In the genomic region with DNA sequence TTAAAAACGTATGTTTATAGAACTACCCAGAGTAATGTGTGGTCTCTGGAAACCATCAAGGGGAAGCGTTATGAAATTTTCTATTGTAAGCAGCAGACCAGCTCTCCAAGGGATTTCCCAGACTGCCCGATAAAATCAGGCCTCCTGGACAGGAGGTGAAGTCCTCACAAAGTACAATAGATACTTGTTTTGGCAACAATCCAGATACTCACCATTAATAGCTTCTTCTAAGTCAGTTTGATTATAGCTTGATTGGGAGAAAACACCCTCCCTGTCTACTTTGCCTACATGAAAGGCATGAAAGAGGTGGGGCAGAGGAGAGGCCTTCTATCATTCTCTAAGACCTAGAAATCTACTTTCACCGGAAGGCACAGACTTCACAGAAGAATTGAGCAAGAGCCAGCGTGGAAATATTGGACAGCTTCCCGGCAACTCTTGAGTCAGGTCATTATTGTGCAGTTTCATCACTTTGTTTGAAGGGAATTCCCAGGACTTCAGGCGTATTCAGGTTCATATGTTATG, we compare ENCODE assay signal across 8 cellular contexts.
DNase-seq lines count a peak whose midpoint lies in the region; TF ChIP-seq lines count a peak whose summit lies in the region.

No MANE protein-coding gene starts in this region.

- no peak overlapping the region for H3K27ac Mint-ChIP-seq in activated naive CD4-positive, alpha-beta T cell treated with anti-CD3 and anti-CD28 coated beads for 36 hours

- H3K27me3 ChIP-seq in BJ (ENCODE audit: control insufficient read depth, insufficient read depth, low read length) (no peaks in the 10 kb centered on the region; the same call in 1 of the 2 replicates), MM.1S (replicated peaks; ENCODE audit: insufficient read depth, low read length) (no peaks in the 10 kb centered on the region)

- no peak overlapping the region for H3K27ac ChIP-seq in MM.1S (ENCODE audit: low read length)

- H3K4me3 ChIP-seq in BJ (ENCODE audit: low read depth, low read length) (no peak overlapping the region), epithelial cell of esophagus (ENCODE audit: low read length) (no peak overlapping the region), MM.1S (ENCODE audit: low read length) (no peak overlapping the region)

- no peaks in the 10 kb centered on the region for H3K9me3 Mint-ChIP-seq in activated naive CD4-positive, alpha-beta T cell treated with anti-CD3 and anti-CD28 coated beads for 36 hours

- no peaks in the 10 kb centered on the region for H3K9me3 ChIP-seq in MM.1S (replicated peaks; ENCODE audit: insufficient read depth, low read length)

- H3K9me2 ChIP-seq in MM.1S (replicated peaks; ENCODE audit: insufficient read depth, low read length), result no peaks in the 10 kb centered on the region

- POLR2A ChIA-PET in BJ (lab: Charles Lee), result no interaction called here

- H3K36me3 ChIP-seq in BJ (ENCODE audit: control insufficient read depth, insufficient read depth, low read length), result no peaks in the 10 kb centered on the region
- no peaks in the 10 kb centered on the region for H3K36me3 ChIP-seq in MM.1S (replicated peaks; ENCODE audit: insufficient read depth, low read length)

- H3K4me1 ChIP-seq in MM.1S (ENCODE audit: low read length), result no peaks in the 10 kb centered on the region

- H3K36me3 Mint-ChIP-seq in activated naive CD4-positive, alpha-beta T cell treated with anti-CD3 and anti-CD28 coated beads for 36 hours (ENCODE audit: low read depth), result no peaks in the 10 kb centered on the region

- H3K9ac ChIP-seq in MM.1S (ENCODE audit: low read length), result no peak overlapping the region

- DNase-seq in BJ (ENCODE audit: low read depth) (peak; percentile 89), NCI-H226 (peak; percentile 98), epithelial cell of esophagus (ENCODE audit: low read depth) (peak; percentile 98), non-pigmented ciliary epithelial cell (ENCODE audit: low read depth) (peak; percentile 94), NCI-H2029 treated with DMSO at 0.1 percent for 48 hours (lab: John Stamatoyannopoulos, UW) (no peak), KG1 (lab: John Stamatoyannopoulos, UW) (no peak), MM.1S (no peak)
- DNase-seq in activated naive CD4-positive, alpha-beta T cell treated with anti-CD3 and anti-CD28 coated beads for 36 hours, result no peak

- no peak overlapping the region for H2AFZ ChIP-seq in MM.1S (ENCODE audit: low read length)

- H4K20me1 ChIP-seq in MM.1S (ENCODE audit: insufficient read depth, low read length), result no peaks in the 10 kb centered on the region

- no peak overlapping the region for H3K4me3 Mint-ChIP-seq in activated naive CD4-positive, alpha-beta T cell treated with anti-CD3 and anti-CD28 coated beads for 36 hours

- H3K79me2 ChIP-seq in MM.1S (ENCODE audit: low read length), result no peaks in the 10 kb centered on the region

- CTCF ChIA-PET in BJ (lab: Yijun Ruan, JAX), result interaction anchor here (0.5 kb wide), 1 partner anchor 312 kb away, joined by 3 read pairs; no protein-coding TSS in a partner anchor
- CTCF ChIA-PET in activated naive CD4-positive, alpha-beta T cell treated with anti-CD3 and anti-CD28 coated beads for 36 hours (lab: Charles Lee), result no interaction called here

- no peak overlapping the region for H3K4me2 ChIP-seq in MM.1S (ENCODE audit: low read depth, low read length)

- no peaks in the 10 kb centered on the region for H3K27me3 Mint-ChIP-seq in activated naive CD4-positive, alpha-beta T cell treated with anti-CD3 and anti-CD28 coated beads for 36 hours (ENCODE audit: low read depth)

- peaks cover 18% of the 10 kb centered on the region for H3K4me1 Mint-ChIP-seq in activated naive CD4-positive, alpha-beta T cell treated with anti-CD3 and anti-CD28 coated beads for 36 hours (ENCODE audit: low read depth)

- no peak for TF ChIP-seq CTCF in BJ (IDR thresholded peaks at IDR 0.05; ENCODE audit: insufficient read depth, low read depth, low read length)
- TF ChIP-seq CTCF in epithelial cell of esophagus (IDR thresholded peaks at IDR 0.05; ENCODE audit: insufficient read depth, low read depth, low read length, missing control alignments), result no peak
- TF ChIP-seq CTCF in MM.1S (IDR thresholded peaks at IDR 0.05; ENCODE audit: low read length), result no peak

- intact Hi-C loops in activated naive CD4-positive, alpha-beta T cell treated with anti-CD3 and anti-CD28 coated beads for 36 hours (cut with micrococcal nuclease), result no loop called here

- H3F3A ChIP-seq in MM.1S (ENCODE audit: insufficient read depth, low read length), result no peaks in the 10 kb centered on the region

Comparison
In these comparisons a context has a peak if more than half of its experiments do, and no peak if none do; other contexts are left out.
1. DNase-seq: peak in BJ (single experiment), NCI-H226 (single experiment), epithelial cell of esophagus (single experiment) and non-pigmented ciliary epithelial cell (single experiment); none in NCI-H2029 treated with DMSO at 0.1 percent for 48 hours (single experiment), KG1 (single experiment), MM.1S (single experiment) and activated naive CD4-positive, alpha-beta T cell treated with anti-CD3 and anti-CD28 coated beads for 36 hours (single experiment).